Comparison of ENCODE assay signal across 23 cellular contexts in genomic region chr11:116300252-116300651, GRCh38.
"Had no signal": no experiment of that assay in that cellular context is flagged by ENCODE, and none has a peak within 500 bp of the region (broad histone marks: within the 10 kb centered on the region; RNA-seq: fewer than 3 reads in every experiment).

No MANE protein-coding gene starts in this region.

- H3K4me1 ChIP-seq: adrenal gland, ascending aorta, uterus had no signal

- H3K9me3 ChIP-seq: adrenal gland, ascending aorta, uterus had no signal

- H3K4me3 ChIP-seq: adrenal gland, ascending aorta, uterus had no signal

- H3K36me3 ChIP-seq: adrenal gland, ascending aorta, brain microvascular endothelial cell, uterus had no signal

- ATAC-seq: activated CD4-positive, alpha-beta T cell treated with anti-CD3 and anti-CD28 coated beads for 36 hours; activated T-cell treated with anti-CD3 and anti-CD28 coated beads, Interleukin-2, amount 50 U/mL, for 4 hours; left ventricle myocardium superior; natural killer cell; stimulated activated naive B cell treated with anti-CD40 and anti-IgM and Interleukin-4, amounts not matched to agents 10 μg/mL and 1 μg/mL and 100 μg/mL, for 72 hours had no signal

- H3K27me3 ChIP-seq: adrenal gland, ascending aorta, brain microvascular endothelial cell, uterus had no signal

- DNase-seq: activated CD4-positive, alpha-beta T cell treated with anti-CD3 and anti-CD28 coated beads for 36 hours; activated CD4-positive, alpha-beta T cell treated with anti-CD3 and anti-CD28 coated beads, Interleukin-2, amount 50 U/mL, for 4 hours; activated CD8-positive, alpha-beta memory T cell treated with anti-CD3 and anti-CD28 coated beads for 24 hours; activated CD8-positive, alpha-beta memory T cell treated with anti-CD3 and anti-CD28 coated beads, Interleukin-2, amount 50 U/mL, for 48 hours; activated naive CD4-positive, alpha-beta T cell; activated T-cell treated with anti-CD3 and anti-CD28 coated beads, Interleukin-2, amount 50 U/mL, for 4 hours; adrenal gland; brain microvascular endothelial cell; caudate nucleus; effector CD4-positive, alpha-beta T cell; foreskin melanocyte; hypothalamus; left ventricle myocardium superior; mammary epithelial cell; midbrain; natural killer cell; retina; stimulated activated CD4-positive, alpha-beta T cell treated with anti-CD3 and anti-CD28 coated beads, Interleukin-2, amount 100 ng/mL, for 48 hours; stimulated activated CD8-positive, alpha-beta memory T cell treated with anti-CD3 and anti-CD28 coated beads, Interleukin-4, amount 100 ng/mL, for 48 hours; stimulated activated naive B cell treated with anti-CD40 and anti-IgM and Interleukin-4, amounts not matched to agents 10 μg/mL and 1 μg/mL and 100 μg/mL, for 72 hours; trophoblast cell; uterus had no signal

- H3K27ac ChIP-seq: adrenal gland, ascending aorta, brain microvascular endothelial cell, uterus had no signal
